ENCODE assay signal across 9 cellular contexts in genomic region chr7:25558605-25559004, GRCh38.
"Had no signal": no experiment of that assay in that cellular context is flagged by ENCODE, and none has a peak within 500 bp of the region (broad histone marks: within the 10 kb centered on the region; RNA-seq: fewer than 3 reads in every experiment).

No MANE protein-coding gene starts in this region.

- H3K4me2 ChIP-seq: KMS-11 had no signal

- ATAC-seq: HCT116, HepG2 had no signal

- H3K27ac ChIP-seq: GM23248, HL-60, KMS-11 had no signal

- H3K36me3 ChIP-seq: HAP-1 had no signal

- H2AFZ ChIP-seq: GM23248 had no signal

- H3K9ac ChIP-seq: GM23248, KMS-11 had no signal

- H3K4me3 ChIP-seq: GM23248, HAP-1 had no signal

- DNase-seq: GM23248, GOT3, H7, KBM-7 had no signal
